In the genomic region with DNA sequence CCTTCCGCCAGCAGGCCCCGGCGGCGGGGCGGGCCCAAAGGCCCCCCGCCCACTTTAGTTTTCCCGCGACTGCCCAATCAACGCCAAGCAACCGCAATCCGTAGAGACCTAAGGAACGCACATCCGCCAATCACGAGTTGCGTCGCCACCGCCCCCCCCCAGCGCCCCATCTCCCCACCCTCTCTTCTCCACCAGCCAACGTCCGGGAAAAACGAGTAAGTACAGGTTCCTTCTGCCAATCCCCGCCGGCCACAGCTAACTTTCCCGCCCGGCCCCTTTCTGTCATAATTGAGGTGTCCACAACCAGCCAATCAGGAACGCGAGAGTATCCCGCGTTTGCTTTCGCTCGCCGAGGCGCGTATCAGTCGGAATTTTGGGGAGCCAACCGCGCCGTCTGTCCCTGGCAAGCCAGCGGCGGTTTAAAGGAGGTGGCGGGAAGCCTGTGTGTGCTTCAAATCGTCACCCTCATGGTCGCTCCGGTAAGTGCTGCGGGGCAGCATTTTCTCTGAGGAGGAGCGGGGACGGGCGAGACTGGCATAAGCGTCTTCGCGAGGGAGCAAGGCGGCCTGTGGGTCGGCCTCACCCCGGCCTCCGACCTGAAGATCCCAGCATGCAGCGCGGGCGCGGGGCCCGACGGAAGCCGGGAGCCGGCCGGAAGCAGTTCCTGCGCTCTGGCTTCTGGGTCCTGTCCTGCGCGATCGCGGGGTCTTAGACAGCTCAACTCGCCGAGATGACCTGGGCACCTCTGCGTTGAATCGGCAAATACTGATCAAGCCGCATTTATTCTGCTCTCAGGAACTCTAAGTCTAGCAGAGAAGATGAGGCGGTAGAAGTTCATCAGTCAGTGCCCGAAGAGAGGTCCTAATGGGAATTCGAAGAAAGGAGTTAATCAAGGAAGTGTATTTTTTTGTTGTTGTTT, we compare ENCODE assay signal across 1 cellular context.
TF ChIP-seq lines count a peak whose summit lies in the region.

A gene with protein sequence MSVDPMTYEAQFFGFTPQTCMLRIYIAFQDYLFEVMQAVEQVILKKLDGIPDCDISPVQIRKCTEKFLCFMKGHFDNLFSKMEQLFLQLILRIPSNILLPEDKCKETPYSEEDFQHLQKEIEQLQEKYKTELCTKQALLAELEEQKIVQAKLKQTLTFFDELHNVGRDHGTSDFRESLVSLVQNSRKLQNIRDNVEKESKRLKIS (plus strand): TSS at position 361 of the 919 bp plus-strand sequence. CDS start 2,297 bp downstream, outside the sequence.

TF ChIP-seq in SK-N-SH, 30 proteins besides CTCF, POLR2A, EP300 and RAD21 (continued from another document):
- TF ChIP-seq, protein P1, sequence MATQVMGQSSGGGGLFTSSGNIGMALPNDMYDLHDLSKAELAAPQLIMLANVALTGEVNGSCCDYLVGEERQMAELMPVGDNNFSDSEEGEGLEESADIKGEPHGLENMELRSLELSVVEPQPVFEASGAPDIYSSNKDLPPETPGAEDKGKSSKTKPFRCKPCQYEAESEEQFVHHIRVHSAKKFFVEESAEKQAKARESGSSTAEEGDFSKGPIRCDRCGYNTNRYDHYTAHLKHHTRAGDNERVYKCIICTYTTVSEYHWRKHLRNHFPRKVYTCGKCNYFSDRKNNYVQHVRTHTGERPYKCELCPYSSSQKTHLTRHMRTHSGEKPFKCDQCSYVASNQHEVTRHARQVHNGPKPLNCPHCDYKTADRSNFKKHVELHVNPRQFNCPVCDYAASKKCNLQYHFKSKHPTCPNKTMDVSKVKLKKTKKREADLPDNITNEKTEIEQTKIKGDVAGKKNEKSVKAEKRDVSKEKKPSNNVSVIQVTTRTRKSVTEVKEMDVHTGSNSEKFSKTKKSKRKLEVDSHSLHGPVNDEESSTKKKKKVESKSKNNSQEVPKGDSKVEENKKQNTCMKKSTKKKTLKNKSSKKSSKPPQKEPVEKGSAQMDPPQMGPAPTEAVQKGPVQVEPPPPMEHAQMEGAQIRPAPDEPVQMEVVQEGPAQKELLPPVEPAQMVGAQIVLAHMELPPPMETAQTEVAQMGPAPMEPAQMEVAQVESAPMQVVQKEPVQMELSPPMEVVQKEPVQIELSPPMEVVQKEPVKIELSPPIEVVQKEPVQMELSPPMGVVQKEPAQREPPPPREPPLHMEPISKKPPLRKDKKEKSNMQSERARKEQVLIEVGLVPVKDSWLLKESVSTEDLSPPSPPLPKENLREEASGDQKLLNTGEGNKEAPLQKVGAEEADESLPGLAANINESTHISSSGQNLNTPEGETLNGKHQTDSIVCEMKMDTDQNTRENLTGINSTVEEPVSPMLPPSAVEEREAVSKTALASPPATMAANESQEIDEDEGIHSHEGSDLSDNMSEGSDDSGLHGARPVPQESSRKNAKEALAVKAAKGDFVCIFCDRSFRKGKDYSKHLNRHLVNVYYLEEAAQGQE (IDR thresholded peaks at IDR 0.05; ENCODE audit: low read depth, low read length): no peak
- TF ChIP-seq NFIC (IDR thresholded peaks at IDR 0.05; ENCODE audit: borderline replicate concordance) (no peak), TAF1 (IDR thresholded peaks at IDR 0.05; ENCODE audit: borderline replicate concordance, low read depth, low read length) (peak; percentile 30), ELF1 (IDR thresholded peaks at IDR 0.05) (peak; percentile 74), POLR2AphosphoS5 (IDR thresholded peaks at IDR 0.05; ENCODE audit: low read depth, low read length) (peak; percentile 41; the same call in 1 of the 2 replicates), YY1 (IDR thresholded peaks at IDR 0.05; ENCODE audit: low read depth) (0 out of 2 replicates have a peak, but pooled peaks have one; percentile 48), TCF12 (IDR thresholded peaks at IDR 0.05) (0 out of 2 replicates have a peak, but pooled peaks have one; percentile 23), GABPA (IDR thresholded peaks at IDR 0.05; ENCODE audit: low read depth) (peak; percentile 88), MXI1 (IDR thresholded peaks at IDR 0.05; ENCODE audit: low read depth, low read length) (peak; percentile 80)
- TF ChIP-seq, protein P2, sequence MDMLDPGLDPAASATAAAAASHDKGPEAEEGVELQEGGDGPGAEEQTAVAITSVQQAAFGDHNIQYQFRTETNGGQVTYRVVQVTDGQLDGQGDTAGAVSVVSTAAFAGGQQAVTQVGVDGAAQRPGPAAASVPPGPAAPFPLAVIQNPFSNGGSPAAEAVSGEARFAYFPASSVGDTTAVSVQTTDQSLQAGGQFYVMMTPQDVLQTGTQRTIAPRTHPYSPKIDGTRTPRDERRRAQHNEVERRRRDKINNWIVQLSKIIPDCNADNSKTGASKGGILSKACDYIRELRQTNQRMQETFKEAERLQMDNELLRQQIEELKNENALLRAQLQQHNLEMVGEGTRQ (IDR thresholded peaks at IDR 0.05; ENCODE audit: borderline replicate concordance, low read depth, low read length): no peak
- TF ChIP-seq, protein P3, sequence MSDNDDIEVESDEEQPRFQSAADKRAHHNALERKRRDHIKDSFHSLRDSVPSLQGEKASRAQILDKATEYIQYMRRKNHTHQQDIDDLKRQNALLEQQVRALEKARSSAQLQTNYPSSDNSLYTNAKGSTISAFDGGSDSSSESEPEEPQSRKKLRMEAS (IDR thresholded peaks at IDR 0.05; ENCODE audit: low read depth): peak; percentile 89
